In genomic region chr11:32658639-32659406, GRCh38 we compare ENCODE assay signal across 16 cellular contexts.
DNase-seq lines count a peak whose midpoint lies in the region; ATAC-seq and TF ChIP-seq lines count a peak whose summit lies in the region.
"Had no signal": no experiment of that assay in that cellular context is flagged by ENCODE, and none has a peak within 500 bp of the region (broad histone marks: within the 10 kb centered on the region; RNA-seq: fewer than 3 reads in every experiment).

No MANE protein-coding gene starts in this region.

- intact Hi-C loops in MCF 10A (cut with micrococcal nuclease) (no loop called here), breast epithelium (cut with DNase I; ENCODE audit: low total_unique reads) (loop anchor here (1.0 kb wide), 1 partner anchor 8 kb away; no protein-coding TSS in a partner anchor), esophagus muscularis mucosa (cut with DNase I) (no loop called here)
- intact Hi-C loops in naive thymus-derived CD4-positive, alpha-beta T cell (cut with micrococcal nuclease), result no loop called here

- no peak for TF ChIP-seq RAD21 in SK-N-SH (IDR thresholded peaks at IDR 0.05; ENCODE audit: low read length)

- H3K4me1 ChIP-seq in breast epithelium, result no peaks in the 10 kb centered on the region
- peaks cover 0 to 10% of the 10 kb centered on the region in 2 experiments; a peak in 1 of 4 replicates for H3K4me1 ChIP-seq in SK-N-SH (ENCODE audit: control insufficient read depth in 1 of 2, insufficient read depth in 2 of 2, low read depth in 1 of 2, low read length in 1 of 2)
- H3K4me1 ChIP-seq in esophagus muscularis mucosa, result no peaks in the 10 kb centered on the region
- no peaks in the 10 kb centered on the region for H3K4me1 ChIP-seq in naive thymus-derived CD4-positive, alpha-beta T cell (ENCODE audit: control insufficient read depth in 2 of 2, insufficient read depth in 2 of 2, low read length in 2 of 2)

- H3K4me3 ChIP-seq in breast epithelium (no peak overlapping the region), SK-N-SH (ENCODE audit: low read depth in 2 of 2, low read length in 1 of 2) (0 out of 4 replicates have a peak overlapping the region, but pooled peaks of 1 of the 2 experiments have one; percentile 9), fibroblast of mammary gland (ENCODE audit: control insufficient read depth, low read depth, low read length) (no peak overlapping the region), esophagus muscularis mucosa (no peak overlapping the region)
- no peak overlapping the region for H3K4me3 ChIP-seq in naive thymus-derived CD4-positive, alpha-beta T cell (ENCODE audit: low read length)

- no peaks in the 10 kb centered on the region for H3K9me3 Mint-ChIP-seq in MCF 10A (ENCODE audit: unreplicated experiment)
- H3K9me3 Mint-ChIP-seq in WTC11, result peaks cover 11% of the 10 kb centered on the region
- peaks cover 0 to 16% (median 0%) of the 10 kb centered on the region in 11 donors for H3K9me3 Mint-ChIP-seq in naive thymus-derived CD4-positive, alpha-beta T cell
- H3K9me3 Mint-ChIP-seq: type B pancreatic cell had no signal

- TF ChIP-seq CTCF in MCF 10A (IDR thresholded peaks at IDR 0.05; ENCODE audit: unreplicated experiment), result no peak
- no peak for TF ChIP-seq CTCF in breast epithelium (IDR thresholded peaks at IDR 0.05)
- no peak for TF ChIP-seq CTCF in SK-N-SH (IDR thresholded peaks at IDR 0.05)
- no peak for TF ChIP-seq CTCF in fibroblast of mammary gland (conservative IDR thresholded peaks at IDR 0.05; ENCODE audit: control insufficient read depth, insufficient read depth, low read depth, low read length)
- TF ChIP-seq CTCF in esophagus muscularis mucosa (IDR thresholded peaks at IDR 0.05), result no peak
- no peak for TF ChIP-seq CTCF in WTC11 (IDR thresholded peaks at IDR 0.05)

- peak; percentile 6 for DNase-seq in MCF 10A (ENCODE audit: unreplicated experiment)
- DNase-seq in breast epithelium (ENCODE audit: low spot score in 2 of 2), result no peak
- DNase-seq in SK-N-SH, result no peak
- DNase-seq in fibroblast of mammary gland (ENCODE audit: low read depth), result peak; percentile 75
- DNase-seq in esophagus muscularis mucosa (ENCODE audit: extremely low spot score), result no peak
- DNase-seq in WTC11 (ENCODE audit: low spot score), result no peak
- DNase-seq in naive thymus-derived CD4-positive, alpha-beta T cell, result no peak
- DNase-seq: activated CD4-positive, alpha-beta T cell treated with anti-CD3 and anti-CD28 coated beads, Interleukin-2, amount 50 U/mL, for 4 hours; activated naive CD4-positive, alpha-beta T cell; COR-L47; effector memory CD4-positive, alpha-beta T cell; midbrain; NCI-H2107; SHP77 treated with DMSO at 0.1 percent for 48 hours had no signal

- H3K27ac Mint-ChIP-seq in MCF 10A (ENCODE audit: low read depth, unreplicated experiment) (no peak overlapping the region), WTC11 (no peak overlapping the region)
- H3K27ac Mint-ChIP-seq in naive thymus-derived CD4-positive, alpha-beta T cell, result no peak overlapping the region
- H3K27ac Mint-ChIP-seq: type B pancreatic cell had no signal

- TF ChIP-seq POLR2A in breast epithelium (IDR thresholded peaks at IDR 0.05) (no peak), esophagus muscularis mucosa (IDR thresholded peaks at IDR 0.05; ENCODE audit: low read depth) (no peak)

- H3K27me3 ChIP-seq in breast epithelium (no peaks in the 10 kb centered on the region), SK-N-SH (ENCODE audit: insufficient read depth) (no peaks in the 10 kb centered on the region), esophagus muscularis mucosa (no peaks in the 10 kb centered on the region)
- no peaks in the 10 kb centered on the region for H3K27me3 ChIP-seq in naive thymus-derived CD4-positive, alpha-beta T cell (ENCODE audit: control insufficient read depth in 2 of 2, insufficient read depth in 2 of 2, low read length in 2 of 2)

- H3K36me3 Mint-ChIP-seq in MCF 10A (ENCODE audit: insufficient read depth, unreplicated experiment), result no peaks in the 10 kb centered on the region
- no peaks in the 10 kb centered on the region for H3K36me3 Mint-ChIP-seq in WTC11
- H3K36me3 Mint-ChIP-seq in naive thymus-derived CD4-positive, alpha-beta T cell, result no peaks in the 10 kb centered on the region
- H3K36me3 Mint-ChIP-seq: type B pancreatic cell had no signal

- no peaks in the 10 kb centered on the region for H4K20me1 ChIP-seq in SK-N-SH (ENCODE audit: insufficient read depth)

- CTCF ChIA-PET in MCF 10A (lab: Yijun Ruan, JAX), result interaction anchor here (0.5 to 1.0 kb wide), 3 partner anchors 15 to 336 kb away, joined by 3 to 7 read pairs (median 4); no protein-coding TSS in a partner anchor
- CTCF ChIA-PET in SK-N-SH (lab: Yijun Ruan, JAX), result interaction anchor here (1.0 kb wide), 1 partner anchor 9 kb away, joined by 4 read pairs; no protein-coding TSS in a partner anchor
- CTCF ChIA-PET in WTC11 (lab: Charles Lee), result no interaction called here
- CTCF ChIA-PET in naive thymus-derived CD4-positive, alpha-beta T cell (lab: Charles Lee), result no interaction called here

- WGBS in SK-N-SH (ENCODE audit: low lambda C conversion rate), result 31% methylated on average over 2 of the region's 2 CpGs
- WGBS in esophagus muscularis mucosa, result 91% methylated on average over 2 of the region's 2 CpGs

- peaks cover 8% of the 10 kb centered on the region for H3K27me3 Mint-ChIP-seq in MCF 10A (ENCODE audit: insufficient read depth, unreplicated experiment)
- H3K27me3 Mint-ChIP-seq in WTC11 (ENCODE audit: low read depth), result peaks cover 8% of the 10 kb centered on the region
- H3K27me3 Mint-ChIP-seq in naive thymus-derived CD4-positive, alpha-beta T cell, result peaks cover 0 to 24% (median 16%) of the 10 kb centered on the region in 5 donors

- H3K4me3 Mint-ChIP-seq in MCF 10A (ENCODE audit: unreplicated experiment) (no peak overlapping the region), WTC11 (no peak overlapping the region)
- no peak overlapping the region for H3K4me3 Mint-ChIP-seq in naive thymus-derived CD4-positive, alpha-beta T cell
- H3K4me3 Mint-ChIP-seq: type B pancreatic cell had no signal

- POLR2A ChIA-PET in MCF 10A (lab: Yijun Ruan, JAX), result interaction anchor here (1.5 kb wide), 1 partner anchor 10 kb away, joined by 3 read pairs; no protein-coding TSS in a partner anchor
- POLR2A ChIA-PET in SK-N-SH (lab: Yijun Ruan, JAX), result no interaction called here
- POLR2A ChIA-PET in WTC11 (lab: Charles Lee), result no interaction called here
- POLR2A ChIA-PET in naive thymus-derived CD4-positive, alpha-beta T cell (lab: Charles Lee), result no interaction called here

- ATAC-seq in WTC11 (no peak), HG02610 (IDR thresholded peaks at IDR 0.05; ENCODE audit: unreplicated experiment) (no peak)
- ATAC-seq in naive thymus-derived CD4-positive, alpha-beta T cell, result no peak

- no peak overlapping the region for H3K27ac ChIP-seq in breast epithelium
- peak overlapping the region in 1 of 2 experiments; percentile 79; a peak in 2 of 4 replicates for H3K27ac ChIP-seq in SK-N-SH (ENCODE audit: low read depth in 2 of 2, low read length in 1 of 2)
- H3K27ac ChIP-seq in esophagus muscularis mucosa (replicated peaks in 1 of 4), result no peak overlapping the region
- H3K27ac ChIP-seq in naive thymus-derived CD4-positive, alpha-beta T cell (ENCODE audit: low read depth, low read length), result no peak overlapping the region

- H3K9me2 ChIP-seq in SK-N-SH, result no peaks in the 10 kb centered on the region

- H3K79me2 ChIP-seq in SK-N-SH (ENCODE audit: insufficient read depth), result no peaks in the 10 kb centered on the region

- peak overlapping the region; percentile 30; the same call in 1 of the 2 replicates for H3K9ac ChIP-seq in SK-N-SH

- peaks cover 12% of the 10 kb centered on the region for H3K4me1 Mint-ChIP-seq in MCF 10A (ENCODE audit: insufficient read depth, unreplicated experiment)
- H3K4me1 Mint-ChIP-seq in WTC11, result no peaks in the 10 kb centered on the region
- no peaks in the 10 kb centered on the region for H3K4me1 Mint-ChIP-seq in naive thymus-derived CD4-positive, alpha-beta T cell

- H3K9me3 ChIP-seq in breast epithelium (no peaks in the 10 kb centered on the region), SK-N-SH (no peaks in the 10 kb centered on the region), esophagus muscularis mucosa (no peaks in the 10 kb centered on the region)
- no peaks in the 10 kb centered on the region for H3K9me3 ChIP-seq in naive thymus-derived CD4-positive, alpha-beta T cell (ENCODE audit: control insufficient read depth in 2 of 3, low read length in 3 of 3)

- H2AFZ ChIP-seq in SK-N-SH (ENCODE audit: low read depth), result peak overlapping the region; percentile 70; the same call in 1 of the 2 replicates

- peak overlapping the region; percentile 50 for H3K4me2 ChIP-seq in SK-N-SH

- TF ChIP-seq EP300 in SK-N-SH (IDR thresholded peaks at IDR 0.05; ENCODE audit: borderline replicate concordance in 1 of 2, low read depth in 1 of 2, low read length in 1 of 2) (peak in 1 of 2 experiments; percentile 22; a peak in 1 of 4 replicates), esophagus muscularis mucosa (IDR thresholded peaks at IDR 0.05) (no peak)

- peaks cover 20% of the 10 kb centered on the region for H3F3A ChIP-seq in SK-N-SH (replicated peaks; ENCODE audit: insufficient read depth)

- H3K36me3 ChIP-seq in breast epithelium (no peaks in the 10 kb centered on the region), SK-N-SH (replicated peaks in 1 of 2; ENCODE audit: control insufficient read depth in 1 of 2, insufficient read depth in 2 of 2, low read length in 1 of 2) (no peaks in the 10 kb centered on the region), esophagus muscularis mucosa (no peaks in the 10 kb centered on the region)
- H3K36me3 ChIP-seq in naive thymus-derived CD4-positive, alpha-beta T cell (ENCODE audit: control insufficient read depth in 2 of 3, insufficient read depth in 3 of 3, low read length in 3 of 3), result no peaks in the 10 kb centered on the region

- no TSS peak for BruUV-seq in MCF 10A (replicated peaks; lab: Mats Ljungman, UMichigan)

TF ChIP-seq in SK-N-SH, 30 proteins besides CTCF, POLR2A, EP300 and RAD21:
- TF ChIP-seq JUND (IDR thresholded peaks at IDR 0.05) (peak; percentile 58), EZH2phosphoT487 (IDR thresholded peaks at IDR 0.05; ENCODE audit: borderline replicate concordance, low read depth) (no peak), FOSL2 (IDR thresholded peaks at IDR 0.05; ENCODE audit: borderline replicate concordance, low read depth) (peak; percentile 84)

TF ChIP-seq in WTC11, 78 proteins besides CTCF, POLR2A, EP300 and RAD21 (continues in another document):
- TF ChIP-seq RORB (CRISPR knock-in tag; IDR thresholded peaks at IDR 0.05) (no peak), TEAD1 (CRISPR knock-in tag; IDR thresholded peaks at IDR 0.05) (no peak), USF2 (CRISPR knock-in tag; IDR thresholded peaks at IDR 0.05) (no peak), FOXP1 (CRISPR knock-in tag; IDR thresholded peaks at IDR 0.05; ENCODE audit: borderline replicate concordance) (no peak), ZBTB21 (CRISPR knock-in tag; IDR thresholded peaks at IDR 0.05; ENCODE audit: borderline replicate concordance) (no peak)

Comparison
In these comparisons a context has a peak if more than half of its experiments do, and no peak if none do; other contexts are left out.
1. DNase-seq: peak in MCF 10A (single experiment) and fibroblast of mammary gland (single experiment); none in breast epithelium (0 of 2), SK-N-SH (single experiment), esophagus muscularis mucosa (single experiment), WTC11 (single experiment) and naive thymus-derived CD4-positive, alpha-beta T cell (0 of 9).
2. CTCF ChIA-PET loops: an anchor here in MCF 10A (0.5 to 1.0 kb wide) and SK-N-SH (1.0 kb wide); none called in WTC11 and naive thymus-derived CD4-positive, alpha-beta T cell.